ENCODE assay signal across 11 cellular contexts in the genomic region with DNA sequence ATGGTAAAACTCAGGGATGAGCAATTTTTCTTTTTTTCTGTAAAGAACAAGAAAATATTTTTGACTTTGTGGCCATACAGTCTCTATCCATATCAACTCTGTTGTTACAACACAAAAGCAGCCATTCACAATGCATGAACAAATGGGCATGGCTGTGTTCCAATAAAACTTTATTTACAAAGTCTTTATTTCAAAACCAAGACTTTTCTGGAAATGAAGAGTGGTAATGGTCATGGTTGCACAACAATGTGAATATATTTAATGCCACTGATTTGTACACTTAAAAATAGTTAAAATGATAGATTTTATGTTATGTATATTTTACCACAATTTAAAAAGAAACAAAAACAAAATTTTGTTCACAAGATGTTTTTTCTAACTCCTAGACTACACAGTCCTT. TPM values are rescaled to one million over a fixed set of nuclear protein-coding genes. Genes with fewer than 3 reads are reported as not detected.
"Had no signal": no experiment of that assay in that cellular context is flagged by ENCODE, and none has a peak within 500 bp of the region (broad histone marks: within the 10 kb centered on the region; RNA-seq: fewer than 3 reads in every experiment).

No MANE protein-coding gene starts in this region.

- FAIRE-seq: H1, H54 had no signal

- H3K27ac Mint-ChIP-seq: H9, HFFc6 had no signal

- H3K9me3 Mint-ChIP-seq: H9 had no signal

- DNase-seq: H9, HCEC 1CT, HFFc6, IMR-90, Karpas-422, KBM-7 had no signal

- H3K27ac ChIP-seq: HL-60, KMS-11 had no signal

- H3K4me2 ChIP-seq: KMS-11 had no signal

- H3K9ac ChIP-seq: KMS-11 had no signal

- H3K4me3 Mint-ChIP-seq: H9, HFFc6 had no signal

RNA-seq across cellular contexts. Expression of gene DSG3, which starts 1.6 kb away (rescaled TPM):
- total RNA-seq: HFFc6, HT1080, IMR-90 had no signal
- polyA plus RNA-seq: IMR-90 had no signal

RNA-seq across cellular contexts. Expression of gene DSG2, which starts 52.1 kb away (rescaled TPM):
- total RNA-seq: HFFc6 had no signal
